1 cellular context compared by ENCODE assay signal in the genomic region with DNA sequence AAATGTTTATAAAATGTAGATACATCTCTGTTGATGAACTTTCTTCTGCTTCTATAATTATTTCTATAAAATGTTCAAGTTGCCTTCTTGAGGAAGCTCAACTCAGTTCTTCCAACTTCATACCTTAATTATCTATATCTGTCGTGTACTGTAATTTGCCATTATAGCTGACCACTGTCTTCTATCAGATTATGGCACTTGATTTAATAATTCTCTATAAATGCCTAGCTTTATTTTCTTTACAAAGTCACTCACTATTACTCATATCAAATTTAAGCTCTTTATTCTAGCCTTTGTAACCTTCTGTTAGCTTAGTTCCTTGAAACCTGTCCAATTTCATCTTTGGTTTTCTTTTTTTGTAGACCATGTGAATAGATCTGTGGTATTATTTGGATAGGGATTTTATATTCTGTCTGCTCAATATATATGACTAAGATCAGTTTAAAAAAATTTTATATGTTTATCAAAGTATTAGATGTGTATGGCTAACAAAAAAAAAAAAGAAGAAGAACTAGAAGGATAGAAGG.
TF ChIP-seq lines count a peak whose summit lies in the region.

No MANE protein-coding gene starts in this region.

TF ChIP-seq in IMR-90, 13 proteins besides CTCF, POLR2A, EP300 and RAD21:
- TF ChIP-seq MXI1 (IDR thresholded peaks at IDR 0.05; ENCODE audit: borderline replicate concordance, low read depth, low read length) (no peak), MAZ (IDR thresholded peaks at IDR 0.05; ENCODE audit: borderline replicate concordance, low read depth, low read length) (no peak), CHD1 (IDR thresholded peaks at IDR 0.05; ENCODE audit: low read depth, low read length) (no peak), RCOR1 (IDR thresholded peaks at IDR 0.05; ENCODE audit: insufficient replicate concordance, low read length) (no peak), NFE2L2 (IDR thresholded peaks at IDR 0.05; ENCODE audit: low read depth, low read length) (no peak), SMC3 (IDR thresholded peaks at IDR 0.05; ENCODE audit: low read depth, low read length) (no peak), RFX5 (IDR thresholded peaks at IDR 0.05; ENCODE audit: low read depth, low read length) (no peak), CEBPB (IDR thresholded peaks at IDR 0.05; ENCODE audit: low read depth, low read length) (no peak), MAFK (IDR thresholded peaks at IDR 0.05; ENCODE audit: low read depth, low read length) (no peak), BHLHE40 (IDR thresholded peaks at IDR 0.05; ENCODE audit: low read depth, low read length) (no peak), FOS (IDR thresholded peaks at IDR 0.05; ENCODE audit: low read depth, low read length) (no peak)
- TF ChIP-seq, protein P1, sequence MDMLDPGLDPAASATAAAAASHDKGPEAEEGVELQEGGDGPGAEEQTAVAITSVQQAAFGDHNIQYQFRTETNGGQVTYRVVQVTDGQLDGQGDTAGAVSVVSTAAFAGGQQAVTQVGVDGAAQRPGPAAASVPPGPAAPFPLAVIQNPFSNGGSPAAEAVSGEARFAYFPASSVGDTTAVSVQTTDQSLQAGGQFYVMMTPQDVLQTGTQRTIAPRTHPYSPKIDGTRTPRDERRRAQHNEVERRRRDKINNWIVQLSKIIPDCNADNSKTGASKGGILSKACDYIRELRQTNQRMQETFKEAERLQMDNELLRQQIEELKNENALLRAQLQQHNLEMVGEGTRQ (IDR thresholded peaks at IDR 0.05; ENCODE audit: low read depth, low read length), result no peak
- TF ChIP-seq, protein P2, sequence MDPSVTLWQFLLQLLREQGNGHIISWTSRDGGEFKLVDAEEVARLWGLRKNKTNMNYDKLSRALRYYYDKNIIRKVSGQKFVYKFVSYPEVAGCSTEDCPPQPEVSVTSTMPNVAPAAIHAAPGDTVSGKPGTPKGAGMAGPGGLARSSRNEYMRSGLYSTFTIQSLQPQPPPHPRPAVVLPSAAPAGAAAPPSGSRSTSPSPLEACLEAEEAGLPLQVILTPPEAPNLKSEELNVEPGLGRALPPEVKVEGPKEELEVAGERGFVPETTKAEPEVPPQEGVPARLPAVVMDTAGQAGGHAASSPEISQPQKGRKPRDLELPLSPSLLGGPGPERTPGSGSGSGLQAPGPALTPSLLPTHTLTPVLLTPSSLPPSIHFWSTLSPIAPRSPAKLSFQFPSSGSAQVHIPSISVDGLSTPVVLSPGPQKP (IDR thresholded peaks at IDR 0.05; ENCODE audit: borderline replicate concordance, low read depth, low read length), result no peak
